ENCODE assay signal across 25 cellular contexts in genomic region chr12:6146951-6147350, GRCh38. TPM values are rescaled to one million over a fixed set of nuclear protein-coding genes. Genes with fewer than 3 reads are reported as not detected.
"Had no signal": no experiment of that assay in that cellular context is flagged by ENCODE, and none has a peak within 500 bp of the region (broad histone marks: within the 10 kb centered on the region; RNA-seq: fewer than 3 reads in every experiment).

No MANE protein-coding gene starts in this region.

- H3K4me1 ChIP-seq: breast epithelium had no signal

- DNase-seq: activated CD4-positive, alpha-beta T cell treated with anti-CD3 and anti-CD28 coated beads for 48 hours; activated CD4-positive, alpha-beta T cell treated with anti-CD3 and anti-CD28 coated beads, Interleukin-2, amount 50 U/mL, for 4 hours; activated CD4-positive, CD25-positive, alpha-beta regulatory T cell treated with anti-CD3 and anti-CD28 coated beads, Interleukin-2, amount 50 U/mL, for 72 hours; activated CD8-positive, alpha-beta memory T cell treated with anti-CD3 and anti-CD28 coated beads, Interleukin-2, amount 50 U/mL, for 48 hours; activated CD8-positive, alpha-beta T cell treated with anti-CD3 and anti-CD28 coated beads, Interleukin-2, amount 10 ng/mL, durations not matched to agents 7 days and 5 days; activated naive CD4-positive, alpha-beta T cell treated with anti-CD3 and anti-CD28 coated beads, Interleukin-2, amount 50 U/mL, for 16 hours; activated naive CD8-positive, alpha-beta T cell treated with anti-CD3 and anti-CD28 coated beads, Interleukin-2, amount 10 ng/mL, durations not matched to agents 7 days and 5 days; activated T-cell treated with anti-CD3 and anti-CD28 coated beads, Interleukin-2, amount 50 U/mL, for 1 hour; adrenal gland; anterior cingulate cortex; NCI-H1092; NCI-H1417; NCI-H1930; NCI-H2171 treated with DMSO at 0.1 percent for 48 hours; NCI-H345; NCI-H510A; NCI-H526 treated with DMSO at 0.1 percent for 48 hours; NCI-H82; SIG-M5; T-helper 17 cell; T-helper 9 cell had no signal

- H3K27ac ChIP-seq: breast epithelium had no signal

- H3K27me3 ChIP-seq: adrenal gland, breast epithelium had no signal

- ATAC-seq: activated CD8-positive, alpha-beta T cell treated with anti-CD3 and anti-CD28 coated beads, Interleukin-2, amount 10 ng/mL, durations not matched to agents 7 days and 5 days; T-helper 17 cell; WTC11 had no signal

- H3K9me3 ChIP-seq: adrenal gland, breast epithelium had no signal

- H3K4me3 ChIP-seq: adrenal gland, breast epithelium had no signal

- H3K36me3 ChIP-seq: adrenal gland, breast epithelium had no signal

RNA-seq across cellular contexts. Expression of gene VWF, which starts 22.5 kb away (rescaled TPM):
- total RNA-seq: activated CD8-positive, alpha-beta T cell treated with anti-CD3 and anti-CD28 coated beads, Interleukin-2, amount 10 ng/mL, durations not matched to agents 7 days and 5 days; MCF 10A had no signal

RNA-seq across cellular contexts. Expression of gene CD9, which starts 53.2 kb away (rescaled TPM):
- total RNA-seq: OCI-LY7 had no signal
